In the genomic region with DNA sequence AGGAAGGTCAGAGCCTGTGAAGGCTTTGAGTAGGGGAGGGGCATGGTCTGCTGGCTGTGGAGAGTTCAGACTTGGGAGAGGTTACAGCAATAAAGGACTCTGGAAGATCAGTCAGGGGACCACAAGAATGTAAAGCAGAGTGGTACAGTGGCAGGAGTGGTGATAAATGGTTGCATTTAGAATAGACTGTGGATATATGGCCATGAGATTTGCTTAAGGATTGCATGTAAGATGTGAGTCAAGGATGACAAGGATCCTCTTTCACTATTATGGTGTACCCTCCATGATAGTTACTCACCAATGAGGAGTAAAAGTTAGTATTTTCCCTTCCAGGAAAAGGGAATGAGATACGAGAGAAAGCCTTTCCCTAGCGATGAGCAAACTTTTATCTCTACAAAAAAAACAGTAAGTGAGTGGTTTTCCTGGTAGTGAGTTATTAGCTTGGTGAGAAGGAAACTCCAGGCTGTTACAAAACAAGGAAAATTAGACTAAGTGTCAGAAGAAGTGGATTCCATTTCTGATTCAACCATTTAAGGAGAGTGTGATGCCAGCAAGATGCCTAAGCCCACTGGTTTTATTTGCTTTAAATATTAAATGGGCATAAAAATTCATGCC, we compare ENCODE assay signal across 18 cellular contexts.
DNase-seq lines count a peak whose midpoint lies in the region; ATAC-seq and TF ChIP-seq lines count a peak whose summit lies in the region.
"Had no signal": no experiment of that assay in that cellular context is flagged by ENCODE, and none has a peak within 500 bp of the region (broad histone marks: within the 10 kb centered on the region; RNA-seq: fewer than 3 reads in every experiment).

No MANE protein-coding gene starts in this region.

- H3K4me3 ChIP-seq in AG10803 (ENCODE audit: low read length) (no peak overlapping the region), epithelial cell of esophagus (ENCODE audit: low read length) (no peak overlapping the region), left lung (no peak overlapping the region), thyroid gland (replicated peaks in 1 of 3) (no peak overlapping the region)
- H3K4me3 ChIP-seq: body of pancreas, MG63 had no signal

- TF ChIP-seq CTCF in AG10803 (conservative IDR thresholded peaks at IDR 0.05; ENCODE audit: low read length), result no peak
- TF ChIP-seq CTCF in epithelial cell of esophagus (IDR thresholded peaks at IDR 0.05; ENCODE audit: insufficient read depth, low read depth, low read length, missing control alignments), result no peak
- TF ChIP-seq CTCF in left lung (IDR thresholded peaks at IDR 0.05), result no peak
- no peak for TF ChIP-seq CTCF in thyroid gland (IDR thresholded peaks at IDR 0.05)

- H3K27me3 ChIP-seq in left lung (no peaks in the 10 kb centered on the region), thyroid gland (no peaks in the 10 kb centered on the region)
- H3K27me3 ChIP-seq: body of pancreas, MG63 had no signal

- peaks cover 12% of the 10 kb centered on the region in 2 donors for H3K9me3 Mint-ChIP-seq in activated naive CD4-positive, alpha-beta T cell treated with anti-CD3 and anti-CD28 coated beads, Interleukin-2, amount 50 U/mL, for 72 hours

- H3K36me3 Mint-ChIP-seq in activated naive CD4-positive, alpha-beta T cell treated with anti-CD3 and anti-CD28 coated beads, Interleukin-2, amount 50 U/mL, for 72 hours, result peaks cover 7 to 12% of the 10 kb centered on the region in 2 donors
- H3K36me3 Mint-ChIP-seq: memory B cell had no signal

- H3K9me3 ChIP-seq in left lung (peaks cover 0 to 19% of the 10 kb centered on the region in 2 donors), thyroid gland (no peaks in the 10 kb centered on the region)

- WGBS in thyroid gland, 2 donors, result 77 to 80% methylated on average over 2 of the region's 2 CpGs

- DNase-seq in AG10803 (ENCODE audit: low read depth), result peak; percentile 91
- DNase-seq in MV-4-11 (lab: John Stamatoyannopoulos, UW), result peak; percentile 85
- peak; percentile 66 for DNase-seq in epithelial cell of esophagus (ENCODE audit: low read depth)
- no peak for DNase-seq in left lung
- DNase-seq in activated naive CD4-positive, alpha-beta T cell treated with anti-CD3 and anti-CD28 coated beads, Interleukin-2, amount 50 U/mL, for 72 hours (ENCODE audit: low spot score in 2 of 2), result no peak
- no peak for DNase-seq in anterior cingulate cortex (lab: John Stamatoyannopoulos, UW)
- DNase-seq in thyroid gland, result no peak
- no peak for DNase-seq in ureter (ENCODE audit: low spot score)
- DNase-seq: activated CD4-positive, alpha-beta T cell treated with anti-CD3 and anti-CD28 coated beads, Interleukin-2, amount 50 U/mL, for 48 hours; body of pancreas; effector memory CD4-positive, alpha-beta T cell; MG63; NCI-H2081 treated with DMSO at 0.1 percent for 48 hours; NCI-H774; T-helper 9 cell had no signal

- H3K36me3 ChIP-seq in left lung, result no peaks in the 10 kb centered on the region
- H3K36me3 ChIP-seq in thyroid gland, result no peaks in the 10 kb centered on the region
- H3K36me3 ChIP-seq: MG63 had no signal

- intact Hi-C loops in left lung (cut with DNase I) (no loop called here), thyroid gland (cut with DNase I) (no loop called here)

- no peak overlapping the region for H3K27ac Mint-ChIP-seq in activated naive CD4-positive, alpha-beta T cell treated with anti-CD3 and anti-CD28 coated beads, Interleukin-2, amount 50 U/mL, for 72 hours
- H3K27ac Mint-ChIP-seq: activated T-helper 2 cell treated with anti-CD3 and anti-CD28 coated beads, Interferon-gamma antibody, Interleukin-2, Interleukin-4, amounts not matched to agents 10 μg/mL and 5 μg/mL and 100 μg/mL, durations not matched to agents 14 hours and 24 hours and 36 hours; memory B cell had no signal

- H3K4me1 ChIP-seq in left lung (peaks cover 5 to 12% of the 10 kb centered on the region in 2 donors), thyroid gland (no peaks in the 10 kb centered on the region)

- ATAC-seq in left lung, result peak; percentile 48
- no peak for ATAC-seq in activated naive CD4-positive, alpha-beta T cell treated with anti-CD3 and anti-CD28 coated beads, Interleukin-2, amount 50 U/mL, for 72 hours
- ATAC-seq: body of pancreas, Right ventricle myocardium inferior had no signal

- no peak for TF ChIP-seq POLR2A in thyroid gland (IDR thresholded peaks at IDR 0.05)

- H3K27ac ChIP-seq in left lung, result peak overlapping the region; percentile 33 to 46
- H3K27ac ChIP-seq in thyroid gland, result no peak overlapping the region
- H3K27ac ChIP-seq: body of pancreas had no signal

Comparison
In these comparisons a context has a peak if more than half of its experiments do, and no peak if none do; other contexts are left out.
1. DNase-seq: peak in AG10803 (single experiment), MV-4-11 (single experiment) and epithelial cell of esophagus (single experiment); none in left lung (0 of 2), activated naive CD4-positive, alpha-beta T cell treated with anti-CD3 and anti-CD28 coated beads, Interleukin-2, amount 50 U/mL, for 72 hours (0 of 2), anterior cingulate cortex (0 of 58), thyroid gland (0 of 2) and ureter (single experiment).
2. H3K27ac ChIP-seq: peak in left lung (2 of 2); none in thyroid gland (0 of 3).